Comparison of ENCODE assay signal across 35 cellular contexts in the genomic region with DNA sequence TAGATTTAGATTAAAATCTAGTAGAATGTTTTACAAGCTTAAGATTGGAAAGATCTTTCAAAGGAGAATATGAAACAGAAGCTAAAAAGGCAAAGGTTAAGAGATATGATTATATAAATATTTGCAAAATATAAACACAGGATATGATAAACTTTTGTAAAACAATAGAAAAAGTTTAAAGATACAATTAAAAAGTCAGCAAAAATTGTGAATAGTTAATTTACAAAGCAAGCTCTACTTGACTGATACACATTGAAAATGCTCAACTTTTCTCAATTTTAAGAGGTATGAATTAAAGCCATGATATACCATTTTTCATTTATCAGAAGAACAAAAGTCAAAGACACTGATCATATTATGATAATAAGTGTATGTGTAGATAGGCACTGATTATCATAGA.
"Had no signal": no experiment of that assay in that cellular context is flagged by ENCODE, and none has a peak within 500 bp of the region (broad histone marks: within the 10 kb centered on the region; RNA-seq: fewer than 3 reads in every experiment).

No MANE protein-coding gene starts in this region.

- H3K4me3 ChIP-seq: MG63 had no signal

- H3K27me3 ChIP-seq: MG63 had no signal

- DNase-seq: Karpas-422, Kasumi-1, MG63, MM.1S, MV-4-11, NCI-H1048, NCI-H1092, NCI-H1092 treated with DMSO at 0.1 percent for 48 hours, NCI-H1105, NCI-H1105 treated with DMSO at 0.1 percent for 48 hours, NCI-H1417, NCI-H1417 treated with DMSO at 0.1 percent for 48 hours, NCI-H1436, NCI-H1436 treated with DMSO at 0.1 percent for 48 hours, NCI-H146, NCI-H1694, NCI-H1694 treated with DMSO at 0.1 percent for 48 hours, NCI-H187, NCI-H187 treated with DMSO at 0.1 percent for 48 hours, NCI-H1930, NCI-H2029, NCI-H2029 treated with DMSO at 0.1 percent for 48 hours, NCI-H2081, NCI-H2081 treated with DMSO at 0.1 percent for 48 hours, NCI-H2107, NCI-H2171, NCI-H2171 treated with DMSO at 0.1 percent for 48 hours, NCI-H2227 treated with DMSO at 0.1 percent for 48 hours, NCI-H226, NCI-H345, NCI-H446, NCI-H446 treated with DMSO at 0.1 percent for 48 hours, NCI-H510A, NCI-H510A treated with DMSO at 0.1 percent for 48 hours, NCI-H524 had no signal
